In the genomic region with DNA sequence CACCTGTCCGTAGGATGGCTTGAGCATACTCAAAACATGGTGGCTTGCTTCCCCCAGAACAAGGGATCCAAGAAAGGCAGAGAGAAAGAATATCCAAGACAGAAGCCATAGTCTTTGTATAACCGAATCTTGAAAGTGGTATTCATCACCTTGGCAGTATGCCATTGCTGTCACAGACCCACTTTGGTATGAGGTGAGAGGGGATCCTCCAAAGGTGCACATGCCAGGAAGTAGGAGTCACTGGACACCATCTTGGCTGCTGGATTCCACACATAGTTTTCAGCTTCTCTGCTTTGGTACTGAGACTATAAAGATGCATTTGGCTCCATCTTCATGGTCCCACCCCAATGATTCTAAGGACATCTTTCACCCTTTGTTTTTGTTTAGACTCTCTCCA, we compare ENCODE assay signal across 20 cellular contexts. TPM values are rescaled to one million over a fixed set of nuclear protein-coding genes. Genes with fewer than 3 reads are reported as not detected.
"Had no signal": no experiment of that assay in that cellular context is flagged by ENCODE, and none has a peak within 500 bp of the region (broad histone marks: within the 10 kb centered on the region; RNA-seq: fewer than 3 reads in every experiment).

No MANE protein-coding gene starts in this region.

RNA-seq across cellular contexts. Expression of a gene that starts 18.1 kb away (rescaled TPM):
- total RNA-seq: activated CD4-positive, alpha-beta memory T cell treated with anti-CD3 and anti-CD28 coated beads, Interleukin-2, amount 10 ng/mL, durations not matched to agents 7 days and 5 days; activated CD4-positive, alpha-beta T cell treated with anti-CD3 and anti-CD28 coated beads, Interleukin-2, amount 10 ng/mL, durations not matched to agents 7 days and 5 days; activated naive CD4-positive, alpha-beta T cell treated with anti-CD3 and anti-CD28 coated beads, Interleukin-2, amount 50 U/mL, for 72 hours; activated naive CD8-positive, alpha-beta T cell treated with anti-CD3 and anti-CD28 coated beads, Interleukin-2, amount 10 ng/mL, durations not matched to agents 7 days and 5 days; activated T-cell treated with anti-CD3 and anti-CD28 coated beads, Interleukin-2, amount 50 U/mL, for 72 hours; ascending aorta; cardiac muscle cell; endothelial cell of umbilical vein; fibroblast of lung; fibroblast of villous mesenchyme; glomerular endothelial cell; T-helper 2 cell treated with Interferon-gamma antibody and Interleukin-4, amounts not matched to agents 100 ng/mL and 5 ng/mL, for 36 hours had no signal

RNA-seq across cellular contexts. Expression of a gene that starts 22.9 kb away (rescaled TPM):
- total RNA-seq: activated CD4-positive, alpha-beta memory T cell treated with anti-CD3 and anti-CD28 coated beads, Interleukin-2, amount 10 ng/mL, durations not matched to agents 7 days and 5 days; activated CD4-positive, alpha-beta T cell treated with anti-CD3 and anti-CD28 coated beads, Interleukin-2, amount 10 ng/mL, durations not matched to agents 7 days and 5 days; activated naive CD4-positive, alpha-beta T cell treated with anti-CD3 and anti-CD28 coated beads, Interleukin-2, amount 50 U/mL, for 72 hours; activated naive CD8-positive, alpha-beta T cell treated with anti-CD3 and anti-CD28 coated beads, Interleukin-2, amount 10 ng/mL, durations not matched to agents 7 days and 5 days; activated T-cell treated with anti-CD3 and anti-CD28 coated beads, Interleukin-2, amount 50 U/mL, for 72 hours; ascending aorta; breast epithelium; cardiac muscle cell; colonic mucosa; dermis microvascular lymphatic vessel endothelial cell; endothelial cell of umbilical vein; esophagus squamous epithelium; fibroblast of lung; fibroblast of villous mesenchyme; gastroesophageal sphincter; glomerular endothelial cell; T-cell; T-helper 2 cell treated with Interferon-gamma antibody and Interleukin-4, amounts not matched to agents 100 ng/mL and 5 ng/mL, for 36 hours; WTC11 had no signal
- polyA plus RNA-seq: cardiac muscle cell, endothelial cell of umbilical vein, fibroblast of lung had no signal

RNA-seq across cellular contexts. Expression of a gene that starts 23.9 kb away (rescaled TPM):
- total RNA-seq: activated CD4-positive, alpha-beta memory T cell treated with anti-CD3 and anti-CD28 coated beads, Interleukin-2, amount 10 ng/mL, durations not matched to agents 7 days and 5 days; activated CD4-positive, alpha-beta T cell treated with anti-CD3 and anti-CD28 coated beads, Interleukin-2, amount 10 ng/mL, durations not matched to agents 7 days and 5 days; activated naive CD4-positive, alpha-beta T cell treated with anti-CD3 and anti-CD28 coated beads, Interleukin-2, amount 50 U/mL, for 72 hours; activated naive CD8-positive, alpha-beta T cell treated with anti-CD3 and anti-CD28 coated beads, Interleukin-2, amount 10 ng/mL, durations not matched to agents 7 days and 5 days; ascending aorta; breast epithelium; cardiac muscle cell; endothelial cell of umbilical vein; esophagus squamous epithelium; fibroblast of lung; fibroblast of villous mesenchyme; glomerular endothelial cell; T-helper 2 cell treated with Interferon-gamma antibody and Interleukin-4, amounts not matched to agents 100 ng/mL and 5 ng/mL, for 36 hours; WTC11 had no signal
- polyA plus RNA-seq: cardiac muscle cell, esophagus, fibroblast of lung had no signal
